8 cellular contexts compared by ENCODE assay signal in genomic region chr11:65316979-65317786, GRCh38. TPM values are rescaled to one million over a fixed set of nuclear protein-coding genes. Genes with fewer than 3 reads are reported as not detected.
DNase-seq lines count a peak whose midpoint lies in the region; ATAC-seq and TF ChIP-seq lines count a peak whose summit lies in the region.

No MANE protein-coding gene starts in this region.

- H3K4me2 ChIP-seq in Karpas-422 (ENCODE audit: low read depth, low read length, poor library complexity, severe bottlenecking) = no peak overlapping the region
- H3K4me2 ChIP-seq in mesenchymal stem cell (ENCODE audit: low read length, poor library complexity, severe bottlenecking) = peak overlapping the region; percentile 74

- no peak overlapping the region for H2BK120ac ChIP-seq in mesenchymal stem cell (ENCODE audit: low read depth, low read length)

- H3K23ac ChIP-seq in mesenchymal stem cell (ENCODE audit: low read length in 2 of 2) = peak overlapping the region in 1 of 2 experiments; percentile 34

- H2BK5ac ChIP-seq in mesenchymal stem cell (ENCODE audit: low read depth, low read length, poor library complexity, severe bottlenecking) = peak overlapping the region; percentile 61

- H4K20me1 ChIP-seq in Karpas-422 (ENCODE audit: insufficient read depth, low read depth, low read length) = peaks cover 10% of the 10 kb centered on the region; the same call in 1 of the 2 replicates

- H4K8ac ChIP-seq in mesenchymal stem cell (ENCODE audit: low read length) = no peak overlapping the region

- 29% methylated on average over 9 of the region's 14 CpGs for WGBS in mesenchymal stem cell

- H3K4me3 ChIP-seq in ACC112 (ENCODE audit: low read depth, low read length) (peak overlapping the region; percentile 84), Karpas-422 (ENCODE audit: low read length) (no peak overlapping the region), mesenchymal stem cell (ENCODE audit: insufficient read depth in 1 of 2, low read depth in 1 of 2, low read length in 2 of 2) (peak overlapping the region; percentile 33 to 100)

- DNase-seq in Karpas-422 = peak; percentile 49
- DNase-seq in dermis blood vessel endothelial cell = peak; percentile 94
- peak; percentile 62 for DNase-seq in mesenchymal stem cell
- no peak for DNase-seq in GM10266 (ENCODE audit: extremely low spot score)
- DNase-seq in NCI-H1694 treated with DMSO at 0.1 percent for 48 hours (lab: John Stamatoyannopoulos, UW) = no peak

- peaks cover 21% of the 10 kb centered on the region for H3K4me1 ChIP-seq in ACC112 (ENCODE audit: control insufficient read depth, insufficient read depth, low read length, unreplicated experiment)
- H3K4me1 ChIP-seq in Karpas-422 (ENCODE audit: low read length) = peaks cover 32% of the 10 kb centered on the region
- H3K4me1 ChIP-seq in mesenchymal stem cell (ENCODE audit: control insufficient read depth, insufficient read depth, low read depth, low read length) = peaks cover 19% of the 10 kb centered on the region

- H2BK15ac ChIP-seq in mesenchymal stem cell (ENCODE audit: low read depth, poor library complexity, severe bottlenecking) = no peak overlapping the region

- peak overlapping the region in 1 of 2 experiments; percentile 68 for H2BK12ac ChIP-seq in mesenchymal stem cell (ENCODE audit: low read length in 2 of 2)

- H3K9ac ChIP-seq in Karpas-422 (ENCODE audit: low read length) (no peak overlapping the region), mesenchymal stem cell (ENCODE audit: low read length) (peak overlapping the region; percentile 100)

- H3K9me3 ChIP-seq in Karpas-422 (ENCODE audit: low read length) = no peaks in the 10 kb centered on the region
- no peaks in the 10 kb centered on the region for H3K9me3 ChIP-seq in mesenchymal stem cell (ENCODE audit: control insufficient read depth, low read length)

- H3K79me1 ChIP-seq in mesenchymal stem cell (replicated peaks; ENCODE audit: low read length, poor library complexity, severe bottlenecking) = peaks cover 19% of the 10 kb centered on the region

- no peaks in the 10 kb centered on the region for H3K27me3 ChIP-seq in ACC112 (ENCODE audit: insufficient read depth, low read length)
- H3K27me3 ChIP-seq in Karpas-422 (ENCODE audit: low read length) = no peaks in the 10 kb centered on the region
- H3K27me3 ChIP-seq in mesenchymal stem cell (ENCODE audit: control insufficient read depth in 1 of 2, insufficient read depth in 1 of 2, low read length in 2 of 2) = no peaks in the 10 kb centered on the region

- H3K14ac ChIP-seq in mesenchymal stem cell (ENCODE audit: low read length in 2 of 2) = peak overlapping the region in 1 of 2 experiments; percentile 58

- H2AK5ac ChIP-seq in mesenchymal stem cell (ENCODE audit: low read length, severe bottlenecking) = peak overlapping the region; percentile 82

- ATAC-seq in HG02870 (IDR thresholded peaks at IDR 0.05; ENCODE audit: unreplicated experiment) = no peak
- ATAC-seq in HG03045 (IDR thresholded peaks at IDR 0.05; ENCODE audit: unreplicated experiment) = no peak

- no peak overlapping the region for H3K4ac ChIP-seq in mesenchymal stem cell (ENCODE audit: low read depth in 1 of 2, low read length in 2 of 2)

- H4K91ac ChIP-seq in mesenchymal stem cell (ENCODE audit: low read length) = peak overlapping the region; percentile 41

- H3K27ac ChIP-seq in ACC112 (ENCODE audit: low read depth, low read length) = peak overlapping the region; percentile 99
- no peak overlapping the region for H3K27ac ChIP-seq in Karpas-422 (ENCODE audit: low read length)
- H3K27ac ChIP-seq in mesenchymal stem cell (ENCODE audit: low read length, poor library complexity, severe bottlenecking) = peak overlapping the region; percentile 87

- H3K79me2 ChIP-seq in ACC112 (ENCODE audit: control insufficient read depth, insufficient read depth, low read length, unreplicated experiment) (peaks cover 78% of the 10 kb centered on the region), Karpas-422 (ENCODE audit: low read length) (no peaks in the 10 kb centered on the region)

- TF ChIP-seq CTCF in GM10266 (IDR thresholded peaks at IDR 0.05; ENCODE audit: control insufficient read depth, insufficient read depth, low read depth, missing control alignments) = no peak

- peaks cover 21% of the 10 kb centered on the region; the same call in 1 of the 2 replicates for H3K36me3 ChIP-seq in ACC112 (ENCODE audit: insufficient read depth, low read length)
- H3K36me3 ChIP-seq in Karpas-422 (ENCODE audit: insufficient read depth, low read length) = no peaks in the 10 kb centered on the region
- H3K36me3 ChIP-seq in mesenchymal stem cell (ENCODE audit: control insufficient read depth in 1 of 2, insufficient read depth in 2 of 2, low read depth in 1 of 2, low read length in 2 of 2) = peaks cover 20 to 32% of the 10 kb centered on the region in 2 experiments

- H3K18ac ChIP-seq in mesenchymal stem cell (ENCODE audit: low read depth in 1 of 2, low read length in 2 of 2) = peak overlapping the region in 1 of 2 experiments; percentile 67

- no peaks in the 10 kb centered on the region for H3K9me2 ChIP-seq in Karpas-422 (replicated peaks; ENCODE audit: insufficient read depth, low read length)

- H2AFZ ChIP-seq in ACC112 (ENCODE audit: low read length, unreplicated experiment) (no peak overlapping the region), Karpas-422 (ENCODE audit: low read length) (no peak overlapping the region), mesenchymal stem cell (ENCODE audit: low read depth, low read length) (no peak overlapping the region)

RNA-seq across cellular contexts. Expression of gene CDC42EP2, which starts 2.5 kb away (rescaled TPM):
- total RNA-seq in Karpas-422 (2014; rRNA removed; shearing (Covaris generic); ENCODE audit: low replicate concordance) = 0.43 and 2.6 TPM in 2 replicates
- total RNA-seq in dermis blood vessel endothelial cell = 11.4 and 12.3 TPM in 2 replicates
- 22.3 TPM for polyA plus RNA-seq in mesenchymal stem cell (2013, experiment 1 of 2)
- polyA plus RNA-seq in mesenchymal stem cell (2013, experiment 2 of 2) = 21.3 TPM

RNA-seq across cellular contexts. Expression of gene DPF2, which starts 16.5 kb away (rescaled TPM):
- 34.0 and 44.5 TPM in 2 replicates for total RNA-seq in Karpas-422 (2014; rRNA removed; shearing (Covaris generic); ENCODE audit: low replicate concordance)
- total RNA-seq in dermis blood vessel endothelial cell = 32.7 and 60.4 TPM in 2 replicates
- polyA plus RNA-seq in mesenchymal stem cell (2013, experiment 1 of 2) = 52.4 TPM
- 46.0 TPM for polyA plus RNA-seq in mesenchymal stem cell (2013, experiment 2 of 2)

RNA-seq across cellular contexts. Expression of gene TIGD3, which starts 37.4 kb away (rescaled TPM):
- total RNA-seq in Karpas-422 (2014; rRNA removed; shearing (Covaris generic); ENCODE audit: low replicate concordance) = 0.11 and 0.83 TPM in 2 replicates
- 0.17 and 0.23 TPM in 2 replicates for total RNA-seq in dermis blood vessel endothelial cell
- 0.06 TPM for polyA plus RNA-seq in mesenchymal stem cell (2013, experiment 1 of 2)
- 0.05 TPM for polyA plus RNA-seq in mesenchymal stem cell (2013, experiment 2 of 2)

RNA-seq across cellular contexts. Expression of gene POLA2, which starts 55.4 kb away (rescaled TPM):
- total RNA-seq in Karpas-422 (2014; rRNA removed; shearing (Covaris generic); ENCODE audit: low replicate concordance) = 13.2 and 19.0 TPM in 2 replicates
- total RNA-seq in dermis blood vessel endothelial cell = 8.2 and 12.1 TPM in 2 replicates
- 2.6 TPM for polyA plus RNA-seq in mesenchymal stem cell (2013, experiment 1 of 2)
- 3.4 TPM for polyA plus RNA-seq in mesenchymal stem cell (2013, experiment 2 of 2)

Comparison
In these comparisons a context has a peak if more than half of its experiments do, and no peak if none do; other contexts are left out.
1. DNase-seq: peak in Karpas-422 (single experiment), dermis blood vessel endothelial cell (single experiment) and mesenchymal stem cell (single experiment); none in GM10266 (single experiment) and NCI-H1694 treated with DMSO at 0.1 percent for 48 hours (single experiment).